Comparison of ENCODE assay signal across 8 cellular contexts in genomic region chr11:102287963-102288744, GRCh38. TPM values are rescaled to one million over a fixed set of nuclear protein-coding genes. Genes with fewer than 3 reads are reported as not detected.
A peak's percentile ranks its signal among the peaks of the same experiment; 100 is the strongest.
DNase-seq lines count a peak whose midpoint lies in the region; ATAC-seq and TF ChIP-seq lines count a peak whose summit lies in the region.

No MANE protein-coding gene starts in this region.

- intact Hi-C loops in activated CD4-positive, alpha-beta T cell treated with anti-CD3 and anti-CD28 coated beads, Interleukin-2, amount 10 ng/mL, durations not matched to agents 24 days and 14 days (cut with micrococcal nuclease), result loop anchor here (1.0 to 5.0 kb wide), 7 partner anchors 29 to 379 kb away; partner anchors contain the start of genes BIRC2 and BIRC3

- peak overlapping the region; percentile 60 for H3K4me2 ChIP-seq in neural progenitor cell

- peaks cover 31% of the 10 kb centered on the region for H3K4me1 Mint-ChIP-seq in activated CD4-positive, alpha-beta T cell treated with anti-CD3 and anti-CD28 coated beads, Interleukin-2, amount 10 ng/mL, durations not matched to agents 24 days and 14 days
- peaks cover 8% of the 10 kb centered on the region for H3K4me1 Mint-ChIP-seq in neural progenitor cell

- H3K79me2 ChIP-seq in neural progenitor cell (ENCODE audit: low read depth), result no peaks in the 10 kb centered on the region

- H3K4me3 Mint-ChIP-seq in activated CD4-positive, alpha-beta T cell treated with anti-CD3 and anti-CD28 coated beads, Interleukin-2, amount 10 ng/mL, durations not matched to agents 24 days and 14 days, result peak overlapping the region; percentile 41
- no peak overlapping the region for H3K4me3 Mint-ChIP-seq in neural progenitor cell

- H3K9me3 ChIP-seq in neural progenitor cell (ENCODE audit: low read depth), result no peaks in the 10 kb centered on the region

- ATAC-seq in GM19372 (IDR thresholded peaks at IDR 0.05; ENCODE audit: low read depth, unreplicated experiment) (peak; percentile 92), HG03342 (IDR thresholded peaks at IDR 0.05; ENCODE audit: unreplicated experiment) (peak; percentile 91)

- no peak overlapping the region for H3K4me3 ChIP-seq in neural progenitor cell

- peak; percentile 83 for TF ChIP-seq CTCF in neural progenitor cell (IDR thresholded peaks at IDR 0.05)

- no peaks in the 10 kb centered on the region for H3K9me3 Mint-ChIP-seq in activated CD4-positive, alpha-beta T cell treated with anti-CD3 and anti-CD28 coated beads, Interleukin-2, amount 10 ng/mL, durations not matched to agents 24 days and 14 days
- H3K9me3 Mint-ChIP-seq in neural progenitor cell, result no peaks in the 10 kb centered on the region

- H4K20me1 ChIP-seq in neural progenitor cell (ENCODE audit: low read depth), result no peaks in the 10 kb centered on the region

- H3K27ac ChIP-seq in neural progenitor cell, result no peak overlapping the region

- H3K9ac ChIP-seq in neural progenitor cell, result no peak overlapping the region

- peak overlapping the region; percentile 95 for H2AFZ ChIP-seq in neural progenitor cell (replicated peaks)

- no peaks in the 10 kb centered on the region for H3K36me3 Mint-ChIP-seq in activated CD4-positive, alpha-beta T cell treated with anti-CD3 and anti-CD28 coated beads, Interleukin-2, amount 10 ng/mL, durations not matched to agents 24 days and 14 days (ENCODE audit: low read depth)
- no peaks in the 10 kb centered on the region for H3K36me3 Mint-ChIP-seq in neural progenitor cell

- H3F3A ChIP-seq in neural progenitor cell (ENCODE audit: low read depth), result no peaks in the 10 kb centered on the region

- H3K27me3 Mint-ChIP-seq in activated CD4-positive, alpha-beta T cell treated with anti-CD3 and anti-CD28 coated beads, Interleukin-2, amount 10 ng/mL, durations not matched to agents 24 days and 14 days, result no peaks in the 10 kb centered on the region
- H3K27me3 Mint-ChIP-seq in neural progenitor cell (ENCODE audit: insufficient read depth, low read depth), result no peaks in the 10 kb centered on the region

- H3K36me3 ChIP-seq in neural progenitor cell, result no peaks in the 10 kb centered on the region

- no peaks in the 10 kb centered on the region for H3K4me1 ChIP-seq in neural progenitor cell

- H3K27ac Mint-ChIP-seq in activated CD4-positive, alpha-beta T cell treated with anti-CD3 and anti-CD28 coated beads, Interleukin-2, amount 10 ng/mL, durations not matched to agents 24 days and 14 days, result peak overlapping the region; percentile 21
- no peak overlapping the region for H3K27ac Mint-ChIP-seq in neural progenitor cell

- H3K27me3 ChIP-seq in neural progenitor cell, result no peaks in the 10 kb centered on the region

- peak; percentile 82 for DNase-seq in DMS79 treated with DMSO at 0.1 percent for 48 hours (lab: John Stamatoyannopoulos, UW)
- peak; percentile 77 for DNase-seq in NCI-H2227 treated with DMSO at 0.1 percent for 48 hours (lab: John Stamatoyannopoulos, UW)
- DNase-seq in activated CD4-positive, alpha-beta T cell treated with anti-CD3 and anti-CD28 coated beads, Interleukin-2, amount 10 ng/mL, durations not matched to agents 24 days and 14 days, result peak; percentile 84
- DNase-seq in fibroblast of the conjunctiva (ENCODE audit: low read depth), result peak; percentile 70
- DNase-seq in neural progenitor cell (ENCODE audit: low spot score), result peak; percentile 86
- no peak for DNase-seq in GOT3 (lab: John Stamatoyannopoulos, UW)

RNA-seq across cellular contexts. Expression of gene BIRC3, which starts 29.1 kb away (rescaled TPM):
- total RNA-seq in activated CD4-positive, alpha-beta T cell treated with anti-CD3 and anti-CD28 coated beads, Interleukin-2, amount 10 ng/mL, durations not matched to agents 24 days and 14 days, result 100 and 102 TPM in 2 replicates
- 0.09 TPM in 1 of 2 replicates, not detected in the other for total RNA-seq in neural progenitor cell (ENCODE audit: low replicate concordance)

RNA-seq across cellular contexts. Expression of gene BIRC2, which starts 58.9 kb away (rescaled TPM):
- 27.8 and 30.8 TPM in 2 replicates for total RNA-seq in activated CD4-positive, alpha-beta T cell treated with anti-CD3 and anti-CD28 coated beads, Interleukin-2, amount 10 ng/mL, durations not matched to agents 24 days and 14 days
- total RNA-seq in neural progenitor cell (ENCODE audit: low replicate concordance), result 52.5 and 78.1 TPM in 2 replicates

Comparison
In these comparisons a context has a peak if more than half of its experiments do, and no peak if none do; other contexts are left out.
1. RNA of gene BIRC3, which starts 29.1 kb away (total RNA-seq): 100 to 102 TPM in activated CD4-positive, alpha-beta T cell treated with anti-CD3 and anti-CD28 coated beads, Interleukin-2, amount 10 ng/mL, durations not matched to agents 24 days and 14 days; 0.09 TPM in neural progenitor cell; every median in the first group is over 10 times any median in the second.